Comparison of ENCODE assay signal across 19 cellular contexts in genomic region chr14:97626088-97626487, GRCh38.
"Had no signal": no experiment of that assay in that cellular context is flagged by ENCODE, and none has a peak within 500 bp of the region (broad histone marks: within the 10 kb centered on the region; RNA-seq: fewer than 3 reads in every experiment).

No MANE protein-coding gene starts in this region.

- H3K4me3 Mint-ChIP-seq: activated B cell treated with CpG ODN at 0.5 μM for 24 hours; activated CD8-positive, alpha-beta T cell treated with anti-CD3 and anti-CD28 coated beads for 36 hours; activated T-helper 17 cell treated with anti-CD3 and anti-CD28 coated beads, Interleukin-2, amount 50 U/mL, for 72 hours; brain; effector memory CD8-positive, alpha-beta T cell; nephron progenitor cell; stimulated activated effector memory CD8-positive, alpha-beta T cell treated with anti-CD3 and anti-CD28 coated beads, Interleukin-12 subunit alpha, Interleukin-12 subunit beta, amount 100 ng/mL, for 72 hours; type B pancreatic cell had no signal

- ATAC-seq: activated CD8-positive, alpha-beta T cell treated with anti-CD3 and anti-CD28 coated beads for 36 hours; activated T-helper 17 cell treated with anti-CD3 and anti-CD28 coated beads, Interleukin-2, amount 50 U/mL, for 72 hours; effector memory CD8-positive, alpha-beta T cell; left ventricle myocardium superior; sciatic nerve; stimulated activated effector memory CD8-positive, alpha-beta T cell treated with anti-CD3 and anti-CD28 coated beads, Interleukin-12 subunit alpha, Interleukin-12 subunit beta, amount 100 ng/mL, for 72 hours had no signal

- H3K4me1 Mint-ChIP-seq: activated B cell treated with CpG ODN at 0.5 μM for 24 hours had no signal

- H3K27me3 Mint-ChIP-seq: activated B cell treated with CpG ODN at 0.5 μM for 24 hours; activated CD8-positive, alpha-beta T cell treated with anti-CD3 and anti-CD28 coated beads for 36 hours; activated T-helper 17 cell treated with anti-CD3 and anti-CD28 coated beads, Interleukin-2, amount 50 U/mL, for 72 hours; brain; effector memory CD8-positive, alpha-beta T cell had no signal

- DNase-seq: activated B cell treated with CpG ODN at 0.5 μM for 24 hours; activated CD4-positive, alpha-beta T cell treated with anti-CD3 and anti-CD28 coated beads for 48 hours; activated CD8-positive, alpha-beta T cell treated with anti-CD3 and anti-CD28 coated beads for 36 hours; activated naive CD4-positive, alpha-beta T cell treated with Interleukin-2 at 50 U/mL for 16 hours; activated T-cell treated with anti-CD3 and anti-CD28 coated beads, Interleukin-2, amount 50 U/mL, for 1 hour; caudate nucleus; effector memory CD8-positive, alpha-beta T cell; foreskin fibroblast; left ventricle myocardium superior; nephron progenitor cell; nucleus accumbens; stimulated activated CD4-positive, alpha-beta T cell treated with anti-CD3 and anti-CD28 coated beads, Interleukin-4, amount 100 ng/mL, for 24 hours; stomach had no signal

- H3K4me3 ChIP-seq: smooth muscle cell, stomach had no signal

- H3K36me3 Mint-ChIP-seq: brain; stimulated activated effector memory CD8-positive, alpha-beta T cell treated with anti-CD3 and anti-CD28 coated beads, Interleukin-12 subunit alpha, Interleukin-12 subunit beta, amount 100 ng/mL, for 72 hours; type B pancreatic cell had no signal

- H3K27me3 ChIP-seq: stomach had no signal

- H3K9me3 Mint-ChIP-seq: activated CD8-positive, alpha-beta T cell treated with anti-CD3 and anti-CD28 coated beads for 36 hours; brain; nephron progenitor cell; type B pancreatic cell had no signal

- H3K27ac Mint-ChIP-seq: activated B cell treated with CpG ODN at 0.5 μM for 24 hours; activated CD8-positive, alpha-beta T cell treated with anti-CD3 and anti-CD28 coated beads for 36 hours; activated T-helper 17 cell treated with anti-CD3 and anti-CD28 coated beads, Interleukin-2, amount 50 U/mL, for 72 hours; brain; effector memory CD8-positive, alpha-beta T cell; nephron progenitor cell; stimulated activated effector memory CD8-positive, alpha-beta T cell treated with anti-CD3 and anti-CD28 coated beads, Interleukin-12 subunit alpha, Interleukin-12 subunit beta, amount 100 ng/mL, for 72 hours; type B pancreatic cell had no signal

- H3K36me3 ChIP-seq: stomach had no signal
